In the genomic region with DNA sequence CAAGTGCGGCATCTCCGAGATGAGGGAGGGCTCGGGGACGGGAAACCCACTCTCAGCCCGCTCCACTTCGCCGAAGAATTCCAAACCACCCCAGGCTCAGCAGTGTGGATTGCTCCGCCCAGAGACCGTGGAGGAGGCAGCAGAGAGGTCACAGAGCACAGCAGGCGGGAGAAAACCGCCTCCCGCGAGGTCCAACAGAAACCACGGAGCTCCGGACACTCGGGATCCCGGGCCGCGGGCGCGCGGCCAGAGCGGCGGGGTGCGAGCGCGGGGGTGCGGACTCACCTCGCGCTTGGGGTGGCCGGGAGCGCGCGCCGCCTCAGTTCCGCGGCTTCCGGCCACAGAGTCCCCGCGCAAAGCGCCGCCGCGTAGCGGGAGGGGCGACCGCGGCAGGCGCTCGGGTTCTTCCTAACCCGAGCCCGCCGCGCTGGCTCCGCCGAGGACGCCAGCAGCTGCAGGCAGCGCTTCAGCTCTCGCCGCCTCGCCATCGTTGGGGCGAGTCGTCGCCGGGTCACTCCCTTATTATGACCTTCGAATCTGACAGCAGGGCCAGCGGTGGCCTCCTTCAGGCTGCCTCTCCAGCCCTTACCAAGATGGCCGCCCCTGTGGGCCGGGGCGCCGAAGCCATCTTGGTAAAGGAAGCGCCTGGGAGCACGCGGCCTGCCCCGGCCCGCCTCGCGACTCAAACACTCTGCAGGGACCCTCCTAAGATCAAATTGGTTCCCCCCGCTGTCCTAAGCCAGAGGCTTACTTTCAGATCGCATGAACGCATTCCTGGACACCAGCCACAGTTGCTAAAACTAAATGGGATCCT, we compare ENCODE assay signal across 8 cellular contexts. TPM values are rescaled to one million over a fixed set of nuclear protein-coding genes. Genes with fewer than 3 reads are reported as not detected.
DNase-seq lines count a peak whose midpoint lies in the region; ATAC-seq and TF ChIP-seq lines count a peak whose summit lies in the region.

A gene (minus strand): TSS at position 106 of the 814 bp plus-strand sequence. CDS start 20,323 bp downstream, outside the sequence.

- no peaks in the 10 kb centered on the region for H3K36me3 ChIP-seq in RWPE2 (ENCODE audit: low read depth)

- peaks cover 16% of the 10 kb centered on the region for H3K4me1 ChIP-seq in RWPE2 (ENCODE audit: insufficient read depth, poor library complexity, severe bottlenecking)

- peak within 1 kb of the TSS; percentile 94 for H3K4me3 Mint-ChIP-seq in neural crest cell
- H3K4me3 Mint-ChIP-seq in stimulated activated naive CD8-positive, alpha-beta T cell treated with anti-CD3 and anti-CD28 coated beads, Interleukin-15, amount 100 ng/mL, for 72 hours: peak within 1 kb of the TSS; percentile 89 to 98

- peaks cover 5% of the 10 kb centered on the region for H3K36me3 Mint-ChIP-seq in neural crest cell (ENCODE audit: low read depth)

- peaks cover 41% of the 10 kb centered on the region for H3K4me1 Mint-ChIP-seq in neural crest cell
- peaks cover 52% of the 10 kb centered on the region for H3K4me1 Mint-ChIP-seq in stimulated activated naive CD8-positive, alpha-beta T cell treated with anti-CD3 and anti-CD28 coated beads, Interleukin-15, amount 100 ng/mL, for 72 hours

- peak; percentile 87 for DNase-seq in ELF-1 (ENCODE audit: low read depth, low spot score)
- DNase-seq in GOT3 (lab: John Stamatoyannopoulos, UW): peak; percentile 68
- DNase-seq in LNCaP clone FGC (ENCODE audit: low read depth): peak; percentile 55
- DNase-seq in RWPE2 (ENCODE audit: low spot score): peak; percentile 71
- DNase-seq in activated effector memory CD4-positive, alpha-beta T cell treated with anti-CD3 and anti-CD28 coated beads, Interleukin-2, amount 50 U/mL, for 16 hours: peak; percentile 88
- DNase-seq in fibroblast of the conjunctiva (ENCODE audit: low read depth): peak; percentile 75
- DNase-seq in neural crest cell (ENCODE audit: low read depth, low spot score): peak; percentile 73
- DNase-seq in stimulated activated naive CD8-positive, alpha-beta T cell treated with anti-CD3 and anti-CD28 coated beads, Interleukin-15, amount 100 ng/mL, for 72 hours: peak; percentile 82

- H3K27me3 ChIP-seq in RWPE2 (ENCODE audit: insufficient read depth, poor library complexity, severe bottlenecking): no peaks in the 10 kb centered on the region

- peak within 1 kb of the TSS; percentile 65 for H3K4me3 ChIP-seq in LNCaP clone FGC (ENCODE audit: low read depth, low read length)
- peak within 1 kb of the TSS; percentile 60 for H3K4me3 ChIP-seq in RWPE2 (ENCODE audit: severe bottlenecking)

- no peaks in the 10 kb centered on the region for H3K27me3 Mint-ChIP-seq in neural crest cell (ENCODE audit: low read depth)
- H3K27me3 Mint-ChIP-seq in stimulated activated naive CD8-positive, alpha-beta T cell treated with anti-CD3 and anti-CD28 coated beads, Interleukin-15, amount 100 ng/mL, for 72 hours: no peaks in the 10 kb centered on the region

- ATAC-seq in RWPE2 (ENCODE audit: low read depth): peak; percentile 86
- ATAC-seq in stimulated activated naive CD8-positive, alpha-beta T cell treated with anti-CD3 and anti-CD28 coated beads, Interleukin-15, amount 100 ng/mL, for 72 hours: peak; percentile 88

- peaks cover 7% of the 10 kb centered on the region for H3K9me3 Mint-ChIP-seq in neural crest cell
- H3K9me3 Mint-ChIP-seq in stimulated activated naive CD8-positive, alpha-beta T cell treated with anti-CD3 and anti-CD28 coated beads, Interleukin-15, amount 100 ng/mL, for 72 hours: no peaks in the 10 kb centered on the region

- TF ChIP-seq CTCF in LNCaP clone FGC (IDR thresholded peaks at IDR 0.05; ENCODE audit: control insufficient read depth, extremely low read depth, insufficient read depth): no peak
- no peak for TF ChIP-seq CTCF in RWPE2 (IDR thresholded peaks at IDR 0.05; ENCODE audit: poor library complexity, severe bottlenecking)
- no peak for TF ChIP-seq CTCF in neural crest cell (conservative IDR thresholded peaks at IDR 0.05)

- H3K9me3 ChIP-seq in RWPE2 (ENCODE audit: severe bottlenecking): no peaks in the 10 kb centered on the region

- H3K27ac ChIP-seq in RWPE2 (ENCODE audit: poor library complexity, severe bottlenecking): peak within 1 kb of the TSS; percentile 44

- peak within 1 kb of the TSS; percentile 98 for H3K27ac Mint-ChIP-seq in neural crest cell (ENCODE audit: unreplicated experiment)
- H3K27ac Mint-ChIP-seq in stimulated activated naive CD8-positive, alpha-beta T cell treated with anti-CD3 and anti-CD28 coated beads, Interleukin-15, amount 100 ng/mL, for 72 hours: peak within 1 kb of the TSS; percentile 100

RNA-seq across cellular contexts. Expression of the gene that starts here (rescaled TPM):
- 15.0 and 17.4 TPM in 2 replicates for total RNA-seq in neural crest cell

Comparison
In these comparisons a context has a peak if more than half of its experiments do, and no peak if none do; other contexts are left out.
1. Peak in every context shown above with its lines: DNase-seq, ATAC-seq, H3K4me3 ChIP-seq and H3K27ac ChIP-seq.